In the genomic region with DNA sequence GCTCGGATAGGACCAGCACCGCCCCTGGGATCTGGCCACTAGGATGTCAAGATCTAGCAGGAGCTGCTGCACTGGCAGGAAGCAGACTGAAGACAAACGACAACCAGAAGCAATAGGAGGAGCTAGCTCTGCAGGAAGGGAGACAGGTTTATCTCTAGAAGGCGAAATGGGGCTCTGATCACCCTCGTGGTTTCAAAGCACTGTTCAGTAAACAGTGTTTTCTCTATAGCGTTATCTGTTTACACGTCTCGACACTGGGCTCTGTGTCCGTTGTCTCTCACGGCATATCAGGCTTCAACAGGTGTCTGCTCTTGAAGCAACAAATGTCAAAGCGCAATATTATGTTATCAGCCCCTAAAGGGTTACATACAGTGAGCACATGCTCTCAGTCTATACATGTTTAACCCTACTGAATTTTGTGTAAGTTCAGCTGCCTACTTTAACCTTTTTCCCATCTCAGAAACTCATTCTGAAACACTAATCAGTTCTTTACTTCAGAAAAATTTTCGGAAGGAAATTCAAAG, we compare ENCODE assay signal across 1 cellular context.
TF ChIP-seq lines count a peak whose summit lies in the region.

No MANE protein-coding gene starts in this region.

TF ChIP-seq in K562, 482 proteins besides CTCF, POLR2A, EP300 and RAD21 (continued from another document and continues in another):
- TF ChIP-seq, protein P1, sequence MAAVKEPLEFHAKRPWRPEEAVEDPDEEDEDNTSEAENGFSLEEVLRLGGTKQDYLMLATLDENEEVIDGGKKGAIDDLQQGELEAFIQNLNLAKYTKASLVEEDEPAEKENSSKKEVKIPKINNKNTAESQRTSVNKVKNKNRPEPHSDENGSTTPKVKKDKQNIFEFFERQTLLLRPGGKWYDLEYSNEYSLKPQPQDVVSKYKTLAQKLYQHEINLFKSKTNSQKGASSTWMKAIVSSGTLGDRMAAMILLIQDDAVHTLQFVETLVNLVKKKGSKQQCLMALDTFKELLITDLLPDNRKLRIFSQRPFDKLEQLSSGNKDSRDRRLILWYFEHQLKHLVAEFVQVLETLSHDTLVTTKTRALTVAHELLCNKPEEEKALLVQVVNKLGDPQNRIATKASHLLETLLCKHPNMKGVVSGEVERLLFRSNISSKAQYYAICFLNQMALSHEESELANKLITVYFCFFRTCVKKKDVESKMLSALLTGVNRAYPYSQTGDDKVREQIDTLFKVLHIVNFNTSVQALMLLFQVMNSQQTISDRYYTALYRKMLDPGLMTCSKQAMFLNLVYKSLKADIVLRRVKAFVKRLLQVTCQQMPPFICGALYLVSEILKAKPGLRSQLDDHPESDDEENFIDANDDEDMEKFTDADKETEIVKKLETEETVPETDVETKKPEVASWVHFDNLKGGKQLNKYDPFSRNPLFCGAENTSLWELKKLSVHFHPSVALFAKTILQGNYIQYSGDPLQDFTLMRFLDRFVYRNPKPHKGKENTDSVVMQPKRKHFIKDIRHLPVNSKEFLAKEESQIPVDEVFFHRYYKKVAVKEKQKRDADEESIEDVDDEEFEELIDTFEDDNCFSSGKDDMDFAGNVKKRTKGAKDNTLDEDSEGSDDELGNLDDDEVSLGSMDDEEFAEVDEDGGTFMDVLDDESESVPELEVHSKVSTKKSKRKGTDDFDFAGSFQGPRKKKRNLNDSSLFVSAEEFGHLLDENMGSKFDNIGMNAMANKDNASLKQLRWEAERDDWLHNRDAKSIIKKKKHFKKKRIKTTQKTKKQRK (IDR thresholded peaks at IDR 0.05; ENCODE audit: borderline replicate concordance, low read depth, low read length) = no peak
- peak; percentile 80 for TF ChIP-seq MYNN (IDR thresholded peaks at IDR 0.05)
- TF ChIP-seq MYNN (CRISPR knock-in tag; IDR thresholded peaks at IDR 0.05) = no peak
- peak; percentile 16 for TF ChIP-seq PHF20 (IDR thresholded peaks at IDR 0.05; ENCODE audit: partially characterized antibody)
- peak in 1 of 2 experiments; percentile 38; a peak in 1 of 4 replicates for TF ChIP-seq NRF1 (conservative IDR thresholded peaks at IDR 0.05 in 1 of 2, IDR thresholded peaks at IDR 0.05 in 1 of 2)
- peak; percentile 98 for TF ChIP-seq TCF3 (CRISPR knock-in tag; IDR thresholded peaks at IDR 0.05)
- TF ChIP-seq ZNF274 (IDR thresholded peaks at IDR 0.05; ENCODE audit: borderline replicate concordance, low read depth, low read length) = peak; percentile 65; the same call in 1 of the 2 replicates
- TF ChIP-seq, protein P2, sequence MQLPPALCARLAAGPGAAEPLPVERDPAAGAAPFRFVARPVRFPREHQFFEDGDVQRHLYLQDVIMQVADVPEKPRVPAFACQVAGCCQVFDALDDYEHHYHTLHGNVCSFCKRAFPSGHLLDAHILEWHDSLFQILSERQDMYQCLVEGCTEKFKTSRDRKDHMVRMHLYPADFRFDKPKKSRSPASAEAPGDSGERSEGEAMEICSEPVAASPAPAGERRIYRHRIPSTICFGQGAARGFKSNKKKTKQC (CRISPR knock-in tag; IDR thresholded peaks at IDR 0.05) = 0 out of 2 replicates have a peak, but pooled peaks have one; percentile 23
- no peak for TF ChIP-seq HNRNPL (IDR thresholded peaks at IDR 0.05; ENCODE audit: low read depth, low read length)
- TF ChIP-seq, protein P3, sequence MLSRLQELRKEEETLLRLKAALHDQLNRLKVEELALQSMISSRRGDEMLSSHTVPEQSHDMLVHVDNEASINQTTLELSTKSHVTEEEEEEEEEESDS (CRISPR knock-in tag; IDR thresholded peaks at IDR 0.05) = no peak
- TF ChIP-seq HMG20B (CRISPR knock-in tag; IDR thresholded peaks at IDR 0.05) = no peak
- no peak for TF ChIP-seq EZH2 (IDR thresholded peaks at IDR 0.05; ENCODE audit: borderline replicate concordance, low read depth, low read length)
- 0 out of 2 replicates have a peak, but pooled peaks have one; percentile 12 for TF ChIP-seq HDGF (IDR thresholded peaks at IDR 0.05)
- peak in 1 of 2 experiments; percentile 45; a peak in 1 of 4 replicates for TF ChIP-seq NONO (IDR thresholded peaks at IDR 0.05; ENCODE audit: low read depth in 2 of 2, low read length in 1 of 2)
- no peak for TF ChIP-seq ZNF586 (CRISPR knock-in tag; conservative IDR thresholded peaks at IDR 0.05)
- TF ChIP-seq, protein P4, sequence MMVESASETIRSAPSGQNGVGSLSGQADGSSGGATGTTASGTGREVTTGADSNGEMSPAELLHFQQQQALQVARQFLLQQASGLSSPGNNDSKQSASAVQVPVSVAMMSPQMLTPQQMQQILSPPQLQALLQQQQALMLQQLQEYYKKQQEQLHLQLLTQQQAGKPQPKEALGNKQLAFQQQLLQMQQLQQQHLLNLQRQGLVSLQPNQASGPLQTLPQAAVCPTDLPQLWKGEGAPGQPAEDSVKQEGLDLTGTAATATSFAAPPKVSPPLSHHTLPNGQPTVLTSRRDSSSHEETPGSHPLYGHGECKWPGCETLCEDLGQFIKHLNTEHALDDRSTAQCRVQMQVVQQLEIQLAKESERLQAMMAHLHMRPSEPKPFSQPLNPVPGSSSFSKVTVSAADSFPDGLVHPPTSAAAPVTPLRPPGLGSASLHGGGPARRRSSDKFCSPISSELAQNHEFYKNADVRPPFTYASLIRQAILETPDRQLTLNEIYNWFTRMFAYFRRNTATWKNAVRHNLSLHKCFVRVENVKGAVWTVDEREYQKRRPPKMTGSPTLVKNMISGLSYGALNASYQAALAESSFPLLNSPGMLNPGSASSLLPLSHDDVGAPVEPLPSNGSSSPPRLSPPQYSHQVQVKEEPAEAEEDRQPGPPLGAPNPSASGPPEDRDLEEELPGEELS (CRISPR knock-in tag; IDR thresholded peaks at IDR 0.05; ENCODE audit: borderline replicate concordance) = peak; percentile 97
- TF ChIP-seq, protein P5, sequence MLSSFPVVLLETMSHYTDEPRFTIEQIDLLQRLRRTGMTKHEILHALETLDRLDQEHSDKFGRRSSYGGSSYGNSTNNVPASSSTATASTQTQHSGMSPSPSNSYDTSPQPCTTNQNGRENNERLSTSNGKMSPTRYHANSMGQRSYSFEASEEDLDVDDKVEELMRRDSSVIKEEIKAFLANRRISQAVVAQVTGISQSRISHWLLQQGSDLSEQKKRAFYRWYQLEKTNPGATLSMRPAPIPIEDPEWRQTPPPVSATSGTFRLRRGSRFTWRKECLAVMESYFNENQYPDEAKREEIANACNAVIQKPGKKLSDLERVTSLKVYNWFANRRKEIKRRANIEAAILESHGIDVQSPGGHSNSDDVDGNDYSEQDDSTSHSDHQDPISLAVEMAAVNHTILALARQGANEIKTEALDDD (IDR thresholded peaks at IDR 0.05) = 0 out of 2 replicates have a peak, but pooled peaks have one; percentile 16
- peak; percentile 45 for TF ChIP-seq SMAD1 (IDR thresholded peaks at IDR 0.05; ENCODE audit: low read depth, low read length, partially characterized antibody)
- TF ChIP-seq NR2C1 (IDR thresholded peaks at IDR 0.05) = peak; percentile 56
- peak; percentile 48; the same call in 1 of the 2 replicates for TF ChIP-seq NR2C1 (tag; IDR thresholded peaks at IDR 0.05)
- TF ChIP-seq TRIM24 (IDR thresholded peaks at IDR 0.05) = peak; percentile 72 to 92; a peak in 3 of 4 replicates
- peak; percentile 96 to 98 for TF ChIP-seq FOXK2 (conservative IDR thresholded peaks at IDR 0.05 in 1 of 2, IDR thresholded peaks at IDR 0.05 in 1 of 2; ENCODE audit: low read depth in 2 of 2)
- no peak for TF ChIP-seq ZNF695 (CRISPR knock-in tag; IDR thresholded peaks at IDR 0.05)
- TF ChIP-seq SNIP1 (IDR thresholded peaks at IDR 0.05; ENCODE audit: low read depth) = 0 out of 2 replicates have a peak, but pooled peaks have one; percentile 17
- peak; percentile 99 for TF ChIP-seq SOX6 (IDR thresholded peaks at IDR 0.05)
- TF ChIP-seq, protein P6, sequence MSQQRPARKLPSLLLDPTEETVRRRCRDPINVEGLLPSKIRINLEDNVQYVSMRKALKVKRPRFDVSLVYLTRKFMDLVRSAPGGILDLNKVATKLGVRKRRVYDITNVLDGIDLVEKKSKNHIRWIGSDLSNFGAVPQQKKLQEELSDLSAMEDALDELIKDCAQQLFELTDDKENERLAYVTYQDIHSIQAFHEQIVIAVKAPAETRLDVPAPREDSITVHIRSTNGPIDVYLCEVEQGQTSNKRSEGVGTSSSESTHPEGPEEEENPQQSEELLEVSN (IDR thresholded peaks at IDR 0.05; ENCODE audit: borderline replicate concordance in 1 of 2, extremely low read depth in 1 of 2, insufficient read depth in 1 of 2, insufficient read length in 1 of 2, low read depth in 1 of 2, low read length in 1 of 2, poor library complexity in 1 of 2, severe bottlenecking in 1 of 2) = peak; percentile 42 to 48
- TF ChIP-seq, protein P7, sequence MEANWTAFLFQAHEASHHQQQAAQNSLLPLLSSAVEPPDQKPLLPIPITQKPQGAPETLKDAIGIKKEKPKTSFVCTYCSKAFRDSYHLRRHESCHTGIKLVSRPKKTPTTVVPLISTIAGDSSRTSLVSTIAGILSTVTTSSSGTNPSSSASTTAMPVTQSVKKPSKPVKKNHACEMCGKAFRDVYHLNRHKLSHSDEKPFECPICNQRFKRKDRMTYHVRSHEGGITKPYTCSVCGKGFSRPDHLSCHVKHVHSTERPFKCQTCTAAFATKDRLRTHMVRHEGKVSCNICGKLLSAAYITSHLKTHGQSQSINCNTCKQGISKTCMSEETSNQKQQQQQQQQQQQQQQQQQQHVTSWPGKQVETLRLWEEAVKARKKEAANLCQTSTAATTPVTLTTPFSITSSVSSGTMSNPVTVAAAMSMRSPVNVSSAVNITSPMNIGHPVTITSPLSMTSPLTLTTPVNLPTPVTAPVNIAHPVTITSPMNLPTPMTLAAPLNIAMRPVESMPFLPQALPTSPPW (CRISPR knock-in tag; IDR thresholded peaks at IDR 0.05) = peak; percentile 23; the same call in 1 of the 2 replicates
- no peak for TF ChIP-seq KAT8 (IDR thresholded peaks at IDR 0.05; ENCODE audit: low read depth)
- TF ChIP-seq RB1 (IDR thresholded peaks at IDR 0.05; ENCODE audit: low read depth) = peak; percentile 41; the same call in 1 of the 2 replicates
- TF ChIP-seq, protein P8, sequence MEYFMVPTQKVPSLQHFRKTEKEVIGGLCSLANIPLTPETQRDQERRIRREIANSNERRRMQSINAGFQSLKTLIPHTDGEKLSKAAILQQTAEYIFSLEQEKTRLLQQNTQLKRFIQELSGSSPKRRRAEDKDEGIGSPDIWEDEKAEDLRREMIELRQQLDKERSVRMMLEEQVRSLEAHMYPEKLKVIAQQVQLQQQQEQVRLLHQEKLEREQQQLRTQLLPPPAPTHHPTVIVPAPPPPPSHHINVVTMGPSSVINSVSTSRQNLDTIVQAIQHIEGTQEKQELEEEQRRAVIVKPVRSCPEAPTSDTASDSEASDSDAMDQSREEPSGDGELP (CRISPR knock-in tag; IDR thresholded peaks at IDR 0.05; ENCODE audit: borderline replicate concordance) = peak; percentile 43; the same call in 1 of the 2 replicates
- TF ChIP-seq, protein P9, sequence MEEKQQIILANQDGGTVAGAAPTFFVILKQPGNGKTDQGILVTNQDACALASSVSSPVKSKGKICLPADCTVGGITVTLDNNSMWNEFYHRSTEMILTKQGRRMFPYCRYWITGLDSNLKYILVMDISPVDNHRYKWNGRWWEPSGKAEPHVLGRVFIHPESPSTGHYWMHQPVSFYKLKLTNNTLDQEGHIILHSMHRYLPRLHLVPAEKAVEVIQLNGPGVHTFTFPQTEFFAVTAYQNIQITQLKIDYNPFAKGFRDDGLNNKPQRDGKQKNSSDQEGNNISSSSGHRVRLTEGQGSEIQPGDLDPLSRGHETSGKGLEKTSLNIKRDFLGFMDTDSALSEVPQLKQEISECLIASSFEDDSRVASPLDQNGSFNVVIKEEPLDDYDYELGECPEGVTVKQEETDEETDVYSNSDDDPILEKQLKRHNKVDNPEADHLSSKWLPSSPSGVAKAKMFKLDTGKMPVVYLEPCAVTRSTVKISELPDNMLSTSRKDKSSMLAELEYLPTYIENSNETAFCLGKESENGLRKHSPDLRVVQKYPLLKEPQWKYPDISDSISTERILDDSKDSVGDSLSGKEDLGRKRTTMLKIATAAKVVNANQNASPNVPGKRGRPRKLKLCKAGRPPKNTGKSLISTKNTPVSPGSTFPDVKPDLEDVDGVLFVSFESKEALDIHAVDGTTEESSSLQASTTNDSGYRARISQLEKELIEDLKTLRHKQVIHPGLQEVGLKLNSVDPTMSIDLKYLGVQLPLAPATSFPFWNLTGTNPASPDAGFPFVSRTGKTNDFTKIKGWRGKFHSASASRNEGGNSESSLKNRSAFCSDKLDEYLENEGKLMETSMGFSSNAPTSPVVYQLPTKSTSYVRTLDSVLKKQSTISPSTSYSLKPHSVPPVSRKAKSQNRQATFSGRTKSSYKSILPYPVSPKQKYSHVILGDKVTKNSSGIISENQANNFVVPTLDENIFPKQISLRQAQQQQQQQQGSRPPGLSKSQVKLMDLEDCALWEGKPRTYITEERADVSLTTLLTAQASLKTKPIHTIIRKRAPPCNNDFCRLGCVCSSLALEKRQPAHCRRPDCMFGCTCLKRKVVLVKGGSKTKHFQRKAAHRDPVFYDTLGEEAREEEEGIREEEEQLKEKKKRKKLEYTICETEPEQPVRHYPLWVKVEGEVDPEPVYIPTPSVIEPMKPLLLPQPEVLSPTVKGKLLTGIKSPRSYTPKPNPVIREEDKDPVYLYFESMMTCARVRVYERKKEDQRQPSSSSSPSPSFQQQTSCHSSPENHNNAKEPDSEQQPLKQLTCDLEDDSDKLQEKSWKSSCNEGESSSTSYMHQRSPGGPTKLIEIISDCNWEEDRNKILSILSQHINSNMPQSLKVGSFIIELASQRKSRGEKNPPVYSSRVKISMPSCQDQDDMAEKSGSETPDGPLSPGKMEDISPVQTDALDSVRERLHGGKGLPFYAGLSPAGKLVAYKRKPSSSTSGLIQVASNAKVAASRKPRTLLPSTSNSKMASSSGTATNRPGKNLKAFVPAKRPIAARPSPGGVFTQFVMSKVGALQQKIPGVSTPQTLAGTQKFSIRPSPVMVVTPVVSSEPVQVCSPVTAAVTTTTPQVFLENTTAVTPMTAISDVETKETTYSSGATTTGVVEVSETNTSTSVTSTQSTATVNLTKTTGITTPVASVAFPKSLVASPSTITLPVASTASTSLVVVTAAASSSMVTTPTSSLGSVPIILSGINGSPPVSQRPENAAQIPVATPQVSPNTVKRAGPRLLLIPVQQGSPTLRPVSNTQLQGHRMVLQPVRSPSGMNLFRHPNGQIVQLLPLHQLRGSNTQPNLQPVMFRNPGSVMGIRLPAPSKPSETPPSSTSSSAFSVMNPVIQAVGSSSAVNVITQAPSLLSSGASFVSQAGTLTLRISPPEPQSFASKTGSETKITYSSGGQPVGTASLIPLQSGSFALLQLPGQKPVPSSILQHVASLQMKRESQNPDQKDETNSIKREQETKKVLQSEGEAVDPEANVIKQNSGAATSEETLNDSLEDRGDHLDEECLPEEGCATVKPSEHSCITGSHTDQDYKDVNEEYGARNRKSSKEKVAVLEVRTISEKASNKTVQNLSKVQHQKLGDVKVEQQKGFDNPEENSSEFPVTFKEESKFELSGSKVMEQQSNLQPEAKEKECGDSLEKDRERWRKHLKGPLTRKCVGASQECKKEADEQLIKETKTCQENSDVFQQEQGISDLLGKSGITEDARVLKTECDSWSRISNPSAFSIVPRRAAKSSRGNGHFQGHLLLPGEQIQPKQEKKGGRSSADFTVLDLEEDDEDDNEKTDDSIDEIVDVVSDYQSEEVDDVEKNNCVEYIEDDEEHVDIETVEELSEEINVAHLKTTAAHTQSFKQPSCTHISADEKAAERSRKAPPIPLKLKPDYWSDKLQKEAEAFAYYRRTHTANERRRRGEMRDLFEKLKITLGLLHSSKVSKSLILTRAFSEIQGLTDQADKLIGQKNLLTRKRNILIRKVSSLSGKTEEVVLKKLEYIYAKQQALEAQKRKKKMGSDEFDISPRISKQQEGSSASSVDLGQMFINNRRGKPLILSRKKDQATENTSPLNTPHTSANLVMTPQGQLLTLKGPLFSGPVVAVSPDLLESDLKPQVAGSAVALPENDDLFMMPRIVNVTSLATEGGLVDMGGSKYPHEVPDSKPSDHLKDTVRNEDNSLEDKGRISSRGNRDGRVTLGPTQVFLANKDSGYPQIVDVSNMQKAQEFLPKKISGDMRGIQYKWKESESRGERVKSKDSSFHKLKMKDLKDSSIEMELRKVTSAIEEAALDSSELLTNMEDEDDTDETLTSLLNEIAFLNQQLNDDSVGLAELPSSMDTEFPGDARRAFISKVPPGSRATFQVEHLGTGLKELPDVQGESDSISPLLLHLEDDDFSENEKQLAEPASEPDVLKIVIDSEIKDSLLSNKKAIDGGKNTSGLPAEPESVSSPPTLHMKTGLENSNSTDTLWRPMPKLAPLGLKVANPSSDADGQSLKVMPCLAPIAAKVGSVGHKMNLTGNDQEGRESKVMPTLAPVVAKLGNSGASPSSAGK (IDR thresholded peaks at IDR 0.05) = peak; percentile 85
- peak; percentile 86 for TF ChIP-seq MTA3 (IDR thresholded peaks at IDR 0.05; ENCODE audit: borderline replicate concordance)
